In the genomic region with DNA sequence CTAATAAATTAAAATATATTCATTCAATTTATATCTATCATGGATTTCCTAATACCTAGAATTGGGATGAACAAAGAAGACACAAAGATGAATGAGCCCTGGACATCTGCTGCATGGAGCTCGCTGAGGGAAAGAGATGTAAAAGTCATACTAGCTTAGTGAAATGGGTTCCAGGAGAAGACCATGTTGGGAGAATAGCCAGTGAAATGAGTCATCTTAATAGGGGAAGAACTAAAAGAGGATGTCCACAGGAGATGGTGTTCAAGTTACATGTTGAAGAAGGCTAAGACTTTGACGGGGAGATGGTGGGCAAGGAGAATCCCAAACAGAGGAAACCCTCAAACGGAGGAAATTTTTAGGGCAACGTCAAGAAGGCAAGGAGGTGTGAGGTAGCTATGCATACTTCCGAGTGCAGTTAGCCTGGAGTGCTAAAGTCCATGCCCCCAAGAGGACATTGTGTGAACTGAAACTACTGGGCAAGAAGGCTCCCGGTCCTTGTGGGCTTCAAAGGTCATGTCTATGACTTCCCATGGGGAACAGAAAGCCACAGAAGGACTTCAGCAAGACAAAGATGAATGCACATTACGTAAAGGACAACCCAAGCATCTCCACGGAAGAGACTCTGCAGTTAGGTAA, we compare ENCODE assay signal across 29 cellular contexts.
DNase-seq lines count a peak whose midpoint lies in the region; ATAC-seq and TF ChIP-seq lines count a peak whose summit lies in the region.
"Had no signal": no experiment of that assay in that cellular context is flagged by ENCODE, and none has a peak within 500 bp of the region (broad histone marks: within the 10 kb centered on the region; RNA-seq: fewer than 3 reads in every experiment).

No MANE protein-coding gene starts in this region.

- no peaks in the 10 kb centered on the region for H3K9me3 ChIP-seq in WERI-Rb-1 (ENCODE audit: severe bottlenecking)
- H3K9me3 ChIP-seq: A549, gastroesophageal sphincter, stomach, tibial nerve had no signal

- no peak overlapping the region for H3K4me3 ChIP-seq in WERI-Rb-1 (ENCODE audit: low read depth, low read length)
- H3K4me3 ChIP-seq: A549, gastroesophageal sphincter, skin epidermis, stomach, tibial nerve had no signal

- DNase-seq in NCI-H82 (lab: John Stamatoyannopoulos, UW) (peak; percentile 9), NCI-H82 treated with DMSO at 0.1 percent for 48 hours (lab: John Stamatoyannopoulos, UW; ENCODE audit: unreplicated experiment) (no peak), HT-29 (ENCODE audit: low spot score) (peak; percentile 2), WERI-Rb-1 (no peak), iPS-NIHi7 (ENCODE audit: extremely low spot score) (peak; percentile 24), left lobe of liver (ENCODE audit: low spot score) (no peak), DMS79 treated with DMSO at 0.1 percent for 48 hours (lab: John Stamatoyannopoulos, UW) (no peak)
- DNase-seq: activated CD4-positive, alpha-beta T cell treated with anti-CD3 and anti-CD28 coated beads for 4 hours; activated effector memory CD4-positive, alpha-beta T cell treated with Interleukin-2 at 50 U/mL for 16 hours; anterior cingulate cortex; CD8-positive, alpha-beta T cell; central memory CD4-positive, alpha-beta T cell; dermis blood vessel endothelial cell; islet precursor cell; left ventricle myocardium superior; midbrain; naive thymus-derived CD4-positive, alpha-beta T cell; NCI-H1092 treated with DMSO at 0.1 percent for 48 hours; NCI-H187; NCI-H526 treated with DMSO at 0.1 percent for 48 hours; nucleus accumbens; Right ventricle myocardium superior; stimulated activated CD8-positive, alpha-beta memory T cell treated with anti-CD3 and anti-CD28 coated beads, Interleukin-4, amount 100 ng/mL, for 48 hours; stomach had no signal

- H3K27ac ChIP-seq in WERI-Rb-1: no peak overlapping the region
- H3K27ac ChIP-seq: A549, gastroesophageal sphincter, skin epidermis, stomach, tibial nerve had no signal

- ATAC-seq in left lobe of liver: no peak
- ATAC-seq in HG03342 (IDR thresholded peaks at IDR 0.05; ENCODE audit: unreplicated experiment): no peak
- ATAC-seq: A549; CD8-positive, alpha-beta T cell; gastroesophageal sphincter; left ventricle myocardium superior; naive thymus-derived CD4-positive, alpha-beta T cell had no signal

- no peaks in the 10 kb centered on the region for H3K27me3 ChIP-seq in WERI-Rb-1 (ENCODE audit: insufficient read depth, low read depth, severe bottlenecking)
- H3K27me3 ChIP-seq: gastroesophageal sphincter, stomach, tibial nerve had no signal

- no peaks in the 10 kb centered on the region for H3K36me3 ChIP-seq in WERI-Rb-1
- H3K36me3 ChIP-seq: gastroesophageal sphincter, stomach, tibial nerve had no signal

- peak; percentile 38; the same call in 1 of the 2 replicates for TF ChIP-seq CTCF in WERI-Rb-1 (IDR thresholded peaks at IDR 0.05; ENCODE audit: low read depth, low read length)

Comparison
In these comparisons a context has a peak if more than half of its experiments do, and no peak if none do; other contexts are left out.
1. DNase-seq: peak in NCI-H82 (single experiment), HT-29 (single experiment) and iPS-NIHi7 (single experiment); none in NCI-H82 treated with DMSO at 0.1 percent for 48 hours (single experiment), WERI-Rb-1 (single experiment), left lobe of liver (single experiment) and DMS79 treated with DMSO at 0.1 percent for 48 hours (single experiment).